36 cellular contexts compared by ENCODE assay signal in genomic region chr12:56011509-56012090, GRCh38.
"Had no signal": no experiment of that assay in that cellular context is flagged by ENCODE, and none has a peak within 500 bp of the region (broad histone marks: within the 10 kb centered on the region; RNA-seq: fewer than 3 reads in every experiment).

No MANE protein-coding gene starts in this region.

- H3K9ac ChIP-seq: neural progenitor cell, parathyroid adenoma had no signal

- H3K4me3 ChIP-seq: esophagus squamous epithelium, gastroesophageal sphincter, neural progenitor cell, psoas muscle, smooth muscle cell, suprapubic skin, transverse colon had no signal

- H3K36me3 ChIP-seq: esophagus squamous epithelium, neural progenitor cell, suprapubic skin, transverse colon had no signal

- H3K27ac Mint-ChIP-seq: activated naive CD8-positive, alpha-beta T cell; naive thymus-derived CD8-positive, alpha-beta T cell; neural progenitor cell; stimulated activated memory B cell treated with anti-CD40 and anti-IgM and Interleukin-4, amounts not matched to agents 10 μg/mL and 1 μg/mL and 100 μg/mL, for 72 hours; T-helper 17 cell had no signal

- H3K27ac ChIP-seq: epithelial cell of prostate, esophagus squamous epithelium, gastroesophageal sphincter, neural progenitor cell, parathyroid adenoma, psoas muscle, suprapubic skin, transverse colon, WERI-Rb-1 had no signal

- FAIRE-seq: bronchial epithelial cell, colon, endometrium, kidney, urothelium cell line had no signal

- H3K4me3 Mint-ChIP-seq: activated naive CD8-positive, alpha-beta T cell; activated T-cell treated with anti-CD3 and anti-CD28 coated beads, Interleukin-2, amount 50 U/mL, for 4 hours; central memory CD8-positive, alpha-beta T cell; neural progenitor cell; stimulated activated memory B cell treated with anti-CD40 and anti-IgM and Interleukin-4, amounts not matched to agents 10 μg/mL and 1 μg/mL and 100 μg/mL, for 72 hours; T-helper 17 cell had no signal

- H3K9me3 Mint-ChIP-seq: activated T-cell treated with anti-CD3 and anti-CD28 coated beads, Interleukin-2, amount 50 U/mL, for 4 hours; central memory CD8-positive, alpha-beta T cell; naive thymus-derived CD8-positive, alpha-beta T cell; neural progenitor cell; stimulated activated memory B cell treated with anti-CD40 and anti-IgM and Interleukin-4, amounts not matched to agents 10 μg/mL and 1 μg/mL and 100 μg/mL, for 72 hours had no signal

- H3K4me1 ChIP-seq: psoas muscle had no signal

- H3K27me3 Mint-ChIP-seq: activated naive CD8-positive, alpha-beta T cell; central memory CD8-positive, alpha-beta T cell; stimulated activated memory B cell treated with anti-CD40 and anti-IgM and Interleukin-4, amounts not matched to agents 10 μg/mL and 1 μg/mL and 100 μg/mL, for 72 hours; T-helper 17 cell had no signal

- H3K36me3 Mint-ChIP-seq: stimulated activated memory B cell treated with anti-CD40 and anti-IgM and Interleukin-4, amounts not matched to agents 10 μg/mL and 1 μg/mL and 100 μg/mL, for 72 hours had no signal

- ATAC-seq: activated CD4-positive, CD25-positive, alpha-beta regulatory T cell treated with anti-CD3 and anti-CD28 coated beads, Interleukin-2, amount 50 U/mL, for 24 hours; activated T-cell treated with anti-CD3 and anti-CD28 coated beads, Interleukin-2, amount 50 U/mL, for 4 hours; gastroesophageal sphincter; left colon; naive thymus-derived CD8-positive, alpha-beta T cell; psoas muscle; stimulated activated memory B cell treated with anti-CD40 and anti-IgM and Interleukin-4, amounts not matched to agents 10 μg/mL and 1 μg/mL and 100 μg/mL, for 72 hours; T-helper 17 cell had no signal

- H2AFZ ChIP-seq: neural progenitor cell, parathyroid adenoma had no signal

- H3K27me3 ChIP-seq: esophagus squamous epithelium, gastroesophageal sphincter, neural progenitor cell, suprapubic skin, transverse colon had no signal

- H3K4me2 ChIP-seq: neural progenitor cell, smooth muscle cell had no signal

- DNase-seq: activated CD4-positive, alpha-beta T cell treated with anti-CD3 and anti-CD28 coated beads for 48 hours; activated CD4-positive, alpha-beta T cell treated with anti-CD3 and anti-CD28 coated beads, Interleukin-2, amount 50 U/mL, for 48 hours; activated CD8-positive, alpha-beta memory T cell treated with anti-CD3 and anti-CD28 coated beads, Interleukin-2, amount 50 U/mL, for 48 hours; activated effector memory CD4-positive, alpha-beta T cell treated with Interleukin-2 at 50 U/mL for 16 hours; activated naive CD4-positive, alpha-beta T cell treated with Interleukin-2 at 50 U/mL for 16 hours; activated T-cell treated with anti-CD3 and anti-CD28 coated beads, Interleukin-2, amount 50 U/mL, for 4 hours; dermis blood vessel endothelial cell; effector CD8-positive, alpha-beta T cell; esophagus squamous epithelium; hippocampal formation; kidney; left colon; naive thymus-derived CD8-positive, alpha-beta T cell; occipital lobe; psoas muscle; stimulated activated CD4-positive, alpha-beta T cell treated with anti-CD3 and anti-CD28 coated beads, Interleukin-1b, Interleukin-23, amount 100 ng/mL, for 48 hours; stimulated activated CD4-positive, alpha-beta T cell treated with anti-CD3 and anti-CD28 coated beads, Interleukin-4, amount 100 ng/mL, for 4 hours; stimulated activated CD8-positive, alpha-beta memory T cell treated with anti-CD3 and anti-CD28 coated beads, Interleukin-4, amount 100 ng/mL, for 48 hours; T-helper 17 cell; T1000; transverse colon; WERI-Rb-1 had no signal

- H3K9me3 ChIP-seq: esophagus squamous epithelium, gastroesophageal sphincter, psoas muscle, suprapubic skin, transverse colon had no signal
